27 cellular contexts compared by ENCODE assay signal in the genomic region with DNA sequence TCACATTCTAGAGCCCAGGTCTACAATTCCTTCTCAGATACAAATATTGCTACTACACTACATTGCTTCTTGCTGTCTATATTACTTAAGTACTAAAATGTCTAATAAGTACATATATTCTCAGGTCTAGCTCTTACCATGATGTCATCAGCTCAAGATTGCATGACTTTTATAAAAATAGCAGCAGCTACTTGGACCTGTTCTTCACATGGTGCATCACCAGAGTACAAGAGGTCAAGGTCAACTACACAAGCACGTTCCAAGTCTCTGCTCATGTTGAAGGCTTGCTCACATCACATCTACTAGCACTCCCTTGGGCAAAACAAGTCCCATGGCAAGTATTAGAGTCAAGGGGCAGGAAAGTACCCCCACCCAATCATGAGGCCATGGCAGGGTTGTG.
"Had no signal": no experiment of that assay in that cellular context is flagged by ENCODE, and none has a peak within 500 bp of the region (broad histone marks: within the 10 kb centered on the region; RNA-seq: fewer than 3 reads in every experiment).

No MANE protein-coding gene starts in this region.

- ATAC-seq: heart right ventricle; left ventricle myocardium superior; mucosa of descending colon; stimulated activated memory B cell treated with anti-CD40 and anti-IgM and Interleukin-4, amounts not matched to agents 10 μg/mL and 1 μg/mL and 100 μg/mL, for 72 hours; stimulated activated naive CD8-positive, alpha-beta T cell treated with anti-CD3 and anti-CD28 coated beads, Interleukin-15, Interleukin-2, amounts not matched to agents 100 U/mL and 50 U/mL, for 24 hours had no signal

- FAIRE-seq: colon, keratinocyte had no signal

- H3K4me2 ChIP-seq: neural progenitor cell had no signal

- H2AFZ ChIP-seq: neural progenitor cell, parathyroid adenoma had no signal

- H3K79me2 ChIP-seq: parathyroid adenoma had no signal

- DNase-seq: cerebellar nuclear complex; dorsolateral prefrontal cortex; effector CD4-positive, alpha-beta T cell; foreskin melanocyte; glutamatergic neuron; heart right ventricle; hypothalamus; immature natural killer cell; left ventricle myocardium superior; mucosa of descending colon; naive B cell; sigmoid colon; spleen; stimulated activated CD4-positive, alpha-beta T cell treated with anti-CD3 and anti-CD28 coated beads, Interleukin-4, amount 100 ng/mL, for 4 hours; stimulated activated naive CD8-positive, alpha-beta T cell treated with anti-CD3 and anti-CD28 coated beads, Interleukin-15, Interleukin-2, amounts not matched to agents 100 U/mL and 50 U/mL, for 24 hours; transverse colon had no signal

- H3K36me3 Mint-ChIP-seq: immature natural killer cell; memory B cell; mesothelial cell of epicardium; neural progenitor cell; stimulated activated memory B cell treated with anti-CD40 and anti-IgM and Interleukin-4, amounts not matched to agents 10 μg/mL and 1 μg/mL and 100 μg/mL, for 72 hours had no signal

- H3K9me3 Mint-ChIP-seq: neural progenitor cell had no signal

- H3K4me3 Mint-ChIP-seq: immature natural killer cell; memory B cell; mesothelial cell of epicardium; naive B cell; nephron; neural progenitor cell; stimulated activated memory B cell treated with anti-CD40 and anti-IgM and Interleukin-4, amounts not matched to agents 10 μg/mL and 1 μg/mL and 100 μg/mL, for 72 hours had no signal

- H3K27ac Mint-ChIP-seq: immature natural killer cell; memory B cell; mesothelial cell of epicardium; naive B cell; neural progenitor cell; progenitor cell of endocrine pancreas; stimulated activated memory B cell treated with anti-CD40 and anti-IgM and Interleukin-4, amounts not matched to agents 10 μg/mL and 1 μg/mL and 100 μg/mL, for 72 hours had no signal

- H3K4me1 ChIP-seq: heart right ventricle, neural progenitor cell, parathyroid adenoma, sigmoid colon, spleen had no signal

- H3K27me3 ChIP-seq: neural progenitor cell, transverse colon, vagina had no signal

- H3K9ac ChIP-seq: neural progenitor cell, parathyroid adenoma had no signal

- H3K9me3 ChIP-seq: mucosa of descending colon, vagina had no signal

- H3K4me3 ChIP-seq: dorsolateral prefrontal cortex, heart right ventricle, lung, mucosa of descending colon, neural progenitor cell, sigmoid colon, spleen, transverse colon, vagina had no signal

- H3K36me3 ChIP-seq: heart right ventricle, neural progenitor cell, sigmoid colon, spleen, transverse colon, vagina had no signal

- H3K27ac ChIP-seq: dorsolateral prefrontal cortex, heart right ventricle, neural progenitor cell, parathyroid adenoma, sigmoid colon, spleen, transverse colon had no signal

- H3K4me1 Mint-ChIP-seq: immature natural killer cell; memory B cell; naive B cell; neural progenitor cell; stimulated activated memory B cell treated with anti-CD40 and anti-IgM and Interleukin-4, amounts not matched to agents 10 μg/mL and 1 μg/mL and 100 μg/mL, for 72 hours had no signal
